Comparison of ENCODE assay signal across 9 cellular contexts in genomic region chr16:87457051-87457611, GRCh38. TPM values are rescaled to one million over a fixed set of nuclear protein-coding genes. Genes with fewer than 3 reads are reported as not detected.
DNase-seq lines count a peak whose midpoint lies in the region; ATAC-seq, FAIRE-seq and TF ChIP-seq lines count a peak whose summit lies in the region.
"Had no signal": no experiment of that assay in that cellular context is flagged by ENCODE, and none has a peak within 500 bp of the region (broad histone marks: within the 10 kb centered on the region; RNA-seq: fewer than 3 reads in every experiment).

No MANE protein-coding gene starts in this region.

- no peaks in the 10 kb centered on the region for H3K9me3 ChIP-seq in adipocyte (ENCODE audit: control insufficient read depth, low read length)
- no peaks in the 10 kb centered on the region for H3K9me3 ChIP-seq in keratinocyte (ENCODE audit: control insufficient read depth, low read depth, low read length)
- no peaks in the 10 kb centered on the region for H3K9me3 ChIP-seq in stomach

- peak overlapping the region; percentile 28 for H3K4me3 ChIP-seq in adipocyte (ENCODE audit: low read length)
- no peak overlapping the region for H3K4me3 ChIP-seq in keratinocyte (ENCODE audit: control insufficient read depth in 2 of 3, extremely low read depth in 1 of 3, insufficient read depth in 2 of 3, low read depth in 1 of 3, low read length in 3 of 3)
- H3K4me3 ChIP-seq in stomach, result no peak overlapping the region

- TF ChIP-seq EP300 in stomach (IDR thresholded peaks at IDR 0.05), result no peak

- H2AFZ ChIP-seq in keratinocyte (ENCODE audit: control insufficient read depth, low read length), result no peak overlapping the region

- peaks cover 33% of the 10 kb centered on the region for H3K36me3 ChIP-seq in adipocyte (ENCODE audit: control insufficient read depth, insufficient read depth, low read length, severe bottlenecking)
- H3K36me3 ChIP-seq in keratinocyte (ENCODE audit: control insufficient read depth in 2 of 2, extremely low read depth in 1 of 2, insufficient read depth in 2 of 2, low read length in 2 of 2), result peaks cover 10 to 21% of the 10 kb centered on the region in 2 experiments
- H3K36me3 ChIP-seq in stomach, result peaks cover 16 to 67% (median 61%) of the 10 kb centered on the region in 4 donors

- no peak for TF ChIP-seq POLR2A in stomach (IDR thresholded peaks at IDR 0.05)

- intact Hi-C loops in stomach (cut with DNase I; ENCODE audit: low total_unique reads), result no loop called here

- H4K20me1 ChIP-seq in keratinocyte (ENCODE audit: control insufficient read depth, extremely low read depth, insufficient read depth, low read length), result no peaks in the 10 kb centered on the region

- H3K27ac ChIP-seq in keratinocyte (ENCODE audit: control insufficient read depth, insufficient read depth, low read length) (peak overlapping the region; percentile 28), stomach (peak overlapping the region in 3 of 5 donors; percentile 5 to 32 (median 20))

- no peak for FAIRE-seq in keratinocyte (lab: Jason Lieb, UNC)
- FAIRE-seq: A204.1 had no signal

- no peaks in the 10 kb centered on the region for H3K27me3 ChIP-seq in adipocyte (replicated peaks; ENCODE audit: control insufficient read depth, insufficient read depth, low read length)
- no peaks in the 10 kb centered on the region for H3K27me3 ChIP-seq in keratinocyte (ENCODE audit: control insufficient read depth, extremely low read depth, insufficient read depth, low read length)
- no peaks in the 10 kb centered on the region for H3K27me3 ChIP-seq in stomach

- peaks cover 3% of the 10 kb centered on the region for H3K79me2 ChIP-seq in keratinocyte (ENCODE audit: control insufficient read depth, insufficient read depth, low read length)

- no peak for DNase-seq in activated CD4-positive, CD25-positive, alpha-beta regulatory T cell treated with anti-CD3 and anti-CD28 coated beads, Interleukin-2, amount 50 U/mL, for 72 hours
- DNase-seq in adipocyte (ENCODE audit: low read depth), result peak; percentile 39
- peak; percentile 35 for DNase-seq in keratinocyte (ENCODE audit: low read depth, low spot score)
- DNase-seq in stomach, result no peak
- DNase-seq in hepatic stellate cell (ENCODE audit: low spot score), result no peak
- DNase-seq in KG1 (lab: John Stamatoyannopoulos, UW), result no peak

- H3K9ac ChIP-seq in adipocyte (ENCODE audit: low read length) (peak overlapping the region; percentile 75), keratinocyte (ENCODE audit: control insufficient read depth, extremely low read depth, insufficient read depth, low read length) (peak overlapping the region; percentile 33)

- TF ChIP-seq CTCF in keratinocyte (optimal IDR thresholded peaks at IDR 0.05 in 1 of 3, IDR thresholded peaks at IDR 0.05 in 1 of 3, conservative IDR thresholded peaks at IDR 0.05 in 1 of 3; ENCODE audit: extremely low read depth in 1 of 3, insufficient read depth in 2 of 3, low read length in 3 of 3), result no peak
- no peak for TF ChIP-seq CTCF in stomach (IDR thresholded peaks at IDR 0.05)

- WGBS in stomach, 5 donors, result 55 to 71% (median 62%) methylated on average over 5 of the region's 5 CpGs

- no peaks in the 10 kb centered on the region for H3K9me1 ChIP-seq in keratinocyte (ENCODE audit: control insufficient read depth, extremely low read depth, insufficient read depth, low read length)

- H3K4me1 ChIP-seq in adipocyte (ENCODE audit: control insufficient read depth, insufficient read depth, low read length) (peaks cover 50% of the 10 kb centered on the region), keratinocyte (ENCODE audit: control insufficient read depth, extremely low read depth, insufficient read depth, low read length) (peaks cover 22% of the 10 kb centered on the region), stomach (peaks cover 6 to 29% (median 20%) of the 10 kb centered on the region in 4 donors)

- H3K4me2 ChIP-seq in keratinocyte (ENCODE audit: control insufficient read depth, extremely low read depth, insufficient read depth, low read depth, low read length), result peak overlapping the region; percentile 22

- dilution Hi-C loops in keratinocyte (cut with MboI; ENCODE audit: extremely low pct_ligation_motif_present, low sequenced_read_pairs), result no loop called here

- peak; percentile 69 to 73 for ATAC-seq in activated CD4-positive, CD25-positive, alpha-beta regulatory T cell treated with anti-CD3 and anti-CD28 coated beads, Interleukin-2, amount 50 U/mL, for 24 hours
- ATAC-seq in HG03457 (IDR thresholded peaks at IDR 0.05; ENCODE audit: unreplicated experiment), result no peak

RNA-seq across cellular contexts. Expression of gene ZCCHC14, which starts 35.7 kb away (rescaled TPM):
- polyA plus RNA-seq in keratinocyte, result 2.8 to 3.9 TPM (median 3.6 TPM) in 3 replicates
- polyA plus RNA-seq in keratinocyte (2011; ENCODE audit: low read depth), result 2.7 TPM
- 3.0 and 3.5 TPM in 2 replicates for polyA plus RNA-seq in keratinocyte (2011; cell fraction: cytosol; rRNA removed)
- 16.7 and 17.6 TPM in 2 replicates for polyA plus RNA-seq in keratinocyte (2011; cell fraction: nucleus; rRNA removed)
- polyA plus RNA-seq in keratinocyte (2012; ENCODE audit: low replicate concordance), result 6.0 and 7.4 TPM in 2 replicates
- polyA minus RNA-seq in keratinocyte, result 4.8 to 11.9 TPM (median 5.9 TPM) in 3 replicates
- 8.2 TPM for polyA minus RNA-seq in keratinocyte (2011; cell fraction: cytosol; rRNA and poly(A)+ RNA removed)
- 10.7 and 15.2 TPM in 2 replicates for polyA minus RNA-seq in keratinocyte (2011; cell fraction: nucleus; rRNA and poly(A)+ RNA removed)
- total RNA-seq in stomach, result 10 to 100 TPM; 15.9 to 25.9 (median 21.3) TPM
- polyA plus RNA-seq in stomach, result 1 to 10 TPM; 5.4 to 6.7 (median 6.4) TPM

Comparison
In these comparisons a context has a peak if more than half of its experiments do, and no peak if none do; other contexts are left out.
1. DNase-seq: peak in adipocyte (single experiment) and keratinocyte (single experiment); none in activated CD4-positive, CD25-positive, alpha-beta regulatory T cell treated with anti-CD3 and anti-CD28 coated beads, Interleukin-2, amount 50 U/mL, for 72 hours (single experiment), stomach (single experiment), hepatic stellate cell (single experiment) and KG1 (single experiment).